ENCODE assay signal across 19 cellular contexts in genomic region chr7:91999631-92000571, GRCh38. TPM values are rescaled to one million over a fixed set of nuclear protein-coding genes. Genes with fewer than 3 reads are reported as not detected.
DNase-seq lines count a peak whose midpoint lies in the region; ATAC-seq, FAIRE-seq and TF ChIP-seq lines count a peak whose summit lies in the region.
"Had no signal": no experiment of that assay in that cellular context is flagged by ENCODE, and none has a peak within 500 bp of the region (broad histone marks: within the 10 kb centered on the region; RNA-seq: fewer than 3 reads in every experiment).

No MANE protein-coding gene starts in this region.

- SMC1A ChIA-PET in GM12878 (lab: Charles Lee; ENCODE audit: uncharacterized antibody, unreplicated experiment), result interaction anchor here (1.5 kb wide), 1 partner anchor 13 kb away, joined by 4 read pairs; no protein-coding TSS in a partner anchor

- H3K27ac ChIP-seq in cardiac muscle cell, result peak overlapping the region; percentile 82
- H3K27ac ChIP-seq in right atrium auricular region, result peak overlapping the region in 1 of 2 donors; percentile 58
- H3K27ac ChIP-seq in GM12878 (ENCODE audit: control insufficient read depth, insufficient read depth), result no peak overlapping the region
- H3K27ac ChIP-seq in heart left ventricle, result peak overlapping the region in 11 of 12 donors; percentile 17 to 69 (median 44)
- H3K27ac ChIP-seq: GM23248 had no signal

- WGBS in GM12878 (ENCODE audit: insufficient coverage, insufficient replicate concordance, low lambda C conversion rate, missing lambda C conversion rate), result 98% methylated on average over 2 of the region's 2 CpGs
- WGBS in heart left ventricle, 4 donors, result 44 to 58% (median 53%) methylated on average over 2 of the region's 2 CpGs

- intact Hi-C loops in GM12878 (cut with micrococcal nuclease; ENCODE audit: unreplicated experiment), result no loop called here
- intact Hi-C loops in heart left ventricle (cut with DNase I), result loop anchor here in 1 of 10 donors (10.0 kb wide), 1 partner anchor 65 kb away; no protein-coding TSS in a partner anchor
- intact Hi-C loops in left ventricle myocardium superior (cut with micrococcal nuclease), result no loop called here

- POLR2A ChIA-PET in GM12878 (lab: Charles Lee), result interaction anchor here (0.6 kb wide), 1 partner anchor 24 kb away, joined by 3 read pairs; no protein-coding TSS in a partner anchor

- no peaks in the 10 kb centered on the region for H4K20me1 ChIP-seq in GM12878 (ENCODE audit: control insufficient read depth, insufficient read depth)

- no peak for FAIRE-seq in GM12878 (lab: Jason Lieb, UNC)
- FAIRE-seq: GM12892, H1 had no signal

- no peak overlapping the region for H3K4me2 ChIP-seq in GM12878 (ENCODE audit: control insufficient read depth, insufficient read depth)

- no peak overlapping the region for H3K9ac ChIP-seq in GM12878 (ENCODE audit: control insufficient read depth, insufficient read depth, low read length)
- H3K9ac ChIP-seq: GM23248 had no signal

- H3K9me3 ChIP-seq in cardiac muscle cell (ENCODE audit: low read depth), result no peaks in the 10 kb centered on the region
- H3K9me3 ChIP-seq in right atrium auricular region, result no peaks in the 10 kb centered on the region
- H3K9me3 ChIP-seq in GM12878 (replicated peaks; ENCODE audit: control insufficient read depth, insufficient read depth, low read length), result no peaks in the 10 kb centered on the region; the same call in 2 of the 3 replicates
- peaks cover 0 to 7% (median 0%) of the 10 kb centered on the region in 12 donors for H3K9me3 ChIP-seq in heart left ventricle

- ATAC-seq in GM12878, result no peak
- ATAC-seq in heart left ventricle, result peak; percentile 77 to 89 (median 78)
- peak; percentile 90 for ATAC-seq in left ventricle myocardium superior
- no peak for ATAC-seq in GM21619 (IDR thresholded peaks at IDR 0.05; ENCODE audit: unreplicated experiment)

- H3K79me2 ChIP-seq in GM12878 (ENCODE audit: control insufficient read depth, insufficient read depth, low read length), result no peaks in the 10 kb centered on the region

- TF ChIP-seq POLR2A in GM12878 (IDR thresholded peaks at IDR 0.05; ENCODE audit: low read depth, low read length) (no peak), heart left ventricle (IDR thresholded peaks at IDR 0.05) (no peak)

- RAD21 ChIA-PET in GM12878 (lab: Charles Lee; ENCODE audit: unreplicated experiment), result interaction anchor here (0.6 kb wide), 1 partner anchor 28 kb away, joined by 3 read pairs; no protein-coding TSS in a partner anchor

- in situ Hi-C loops in GM12878 (cut with MboI), result no loop called here

- H3K27me3 ChIP-seq in cardiac muscle cell (no peaks in the 10 kb centered on the region), right atrium auricular region (no peaks in the 10 kb centered on the region), GM12878 (replicated peaks in 1 of 2; ENCODE audit: control insufficient read depth in 2 of 2, insufficient read depth in 2 of 2, low read length in 1 of 2) (no peaks in the 10 kb centered on the region), heart left ventricle (no peaks in the 10 kb centered on the region)

- TF ChIP-seq RAD21 in GM12878 (IDR thresholded peaks at IDR 0.05; ENCODE audit: insufficient read depth, low read depth, low read length), result no peak

- H3K4me3 ChIP-seq in cardiac muscle cell (no peak overlapping the region), right atrium auricular region (no peak overlapping the region), GM12878 (no peak overlapping the region), heart left ventricle (no peak overlapping the region)
- H3K4me3 ChIP-seq: GM23248 had no signal

- BruUV-seq in GM12878 (replicated peaks; lab: Mats Ljungman, UMichigan), result no TSS peak

- H2AFZ ChIP-seq in GM12878 (ENCODE audit: control insufficient read depth, low read depth, low read length), result no peak overlapping the region
- H2AFZ ChIP-seq: GM23248 had no signal

- no peak for TF ChIP-seq CTCF in cardiac muscle cell (IDR thresholded peaks at IDR 0.05; ENCODE audit: low read depth, low read length)
- TF ChIP-seq CTCF in right atrium auricular region (IDR thresholded peaks at IDR 0.05), result no peak
- TF ChIP-seq CTCF in GM12878 (IDR thresholded peaks at IDR 0.05 in 2 of 3, conservative IDR thresholded peaks at IDR 0.05 in 1 of 3; ENCODE audit: control insufficient read depth in 2 of 3, extremely low read depth in 1 of 3, insufficient read depth in 1 of 3, low read depth in 3 of 3, low read length in 3 of 3), result no peak
- TF ChIP-seq CTCF in heart left ventricle (IDR thresholded peaks at IDR 0.05), result no peak

- H3K36me3 ChIP-seq in cardiac muscle cell (peaks cover 35% of the 10 kb centered on the region), right atrium auricular region (peaks cover 21% of the 10 kb centered on the region), GM12878 (ENCODE audit: control insufficient read depth in 2 of 2, insufficient read depth in 2 of 2, low read length in 1 of 2) (peaks cover 2 to 12% of the 10 kb centered on the region in 2 experiments; a peak in 3 of 4 replicates), heart left ventricle (peaks cover 0 to 76% (median 42%) of the 10 kb centered on the region in 9 donors)

- CTCF ChIA-PET in GM12878 (lab: Yijun Ruan, JAX), result interaction anchor here (1.1 to 1.3 kb wide), 2 partner anchors 12 to 18 kb away, joined by 3 read pairs; no protein-coding TSS in a partner anchor

- peak in 1 of 2 donors; percentile 13 for DNase-seq in cardiac muscle cell (ENCODE audit: low read depth in 1 of 2, low spot score in 1 of 2)
- no peak for DNase-seq in right atrium auricular region (ENCODE audit: low spot score)
- DNase-seq in GM12878 (ENCODE audit: low read depth, low spot score), result no peak
- DNase-seq in heart left ventricle, result no peak
- DNase-seq in left ventricle myocardium superior, result no peak
- no peak for DNase-seq in occipital lobe (lab: John Stamatoyannopoulos, UW)
- DNase-seq: C1 segment of cervical spinal cord; Calu3; CD4-positive, alpha-beta memory T cell; COR-L47; DMS53; DMS79 treated with DMSO at 0.1 percent for 48 hours; GF-D8; GM23248; H7; HCEC 1CT had no signal

- H3K4me1 ChIP-seq in cardiac muscle cell (ENCODE audit: low read depth), result peaks cover 17% of the 10 kb centered on the region
- H3K4me1 ChIP-seq in right atrium auricular region, result no peaks in the 10 kb centered on the region
- H3K4me1 ChIP-seq in GM12878 (ENCODE audit: control insufficient read depth, insufficient read depth, low read length), result peaks cover 9% of the 10 kb centered on the region
- peaks cover 0 to 15% (median 0%) of the 10 kb centered on the region in 12 donors for H3K4me1 ChIP-seq in heart left ventricle

- TF ChIP-seq EP300 in GM12878 (IDR thresholded peaks at IDR 0.05; ENCODE audit: borderline replicate concordance in 1 of 2, control insufficient read depth in 1 of 2, low read depth in 2 of 2, low read length in 2 of 2), result no peak

TF ChIP-seq in GM12878, 131 proteins besides CTCF, POLR2A, EP300 and RAD21 (continues in another document):
- TF ChIP-seq TBL1XR1 (IDR thresholded peaks at IDR 0.05; ENCODE audit: low read depth, low read length), result no peak
- TF ChIP-seq ZNF24 (IDR thresholded peaks at IDR 0.05), result peak; percentile 53; the same call in 1 of the 2 replicates
- no peak for TF ChIP-seq SUZ12 (IDR thresholded peaks at IDR 0.05; ENCODE audit: unreplicated experiment)
- no peak for TF ChIP-seq ATF2 (IDR thresholded peaks at IDR 0.05; ENCODE audit: low read length)
- no peak for TF ChIP-seq SIX5 (IDR thresholded peaks at IDR 0.05; ENCODE audit: low read depth, low read length, severe bottlenecking)
- no peak for TF ChIP-seq FOS (IDR thresholded peaks at IDR 0.05; ENCODE audit: borderline replicate concordance, extremely low read depth, insufficient read length)

RNA-seq across cellular contexts. Expression of gene AKAP9, which starts 59.2 kb away (rescaled TPM):
- total RNA-seq in cardiac muscle cell (19.1 and 41.4 TPM in 2 replicates), right atrium auricular region (10 to 100 TPM; 28.5 to 41.8 TPM), GM12878 (2014; rRNA removed) (31.6 and 36.7 TPM in 2 replicates), GM12878 (2014; rRNA removed; fragmentation: Illumina TruSeq; extraction: Trizol) (62.8 TPM in 2 replicates), GM12878 (2021) (27.8 and 28.6 TPM in 2 replicates), heart left ventricle (10 to 100 TPM; 38.2 to 58.6 (median 51.8) TPM), left ventricle myocardium superior (55.2 TPM), occipital lobe (217 TPM)
- polyA plus RNA-seq in cardiac muscle cell (57.1 and 77.0 TPM in 2 replicates), GM12878 (2011; rRNA removed) (30.6 and 52.0 TPM in 2 replicates), GM12878 (2014; fragmentation: Illumina TruSeq; extraction: Trizol) (31.6 and 44.3 TPM in 2 replicates), GM12878 (2014; fragmentation: Nextera tagmentation; extraction: Ambion mirVana) (10 to 100 TPM; 21.1 to 42.8 TPM), GM12878 (2014; rRNA removed) (14.6 and 22.0 TPM in 2 replicates), GM12878 (2016; fragmentation: Nextera tagmentation; extraction: Ambion mirVana) (10 to 100 TPM; 41.3 to 46.8 TPM), heart left ventricle (10 to 100 TPM; 13.2 to 22.3 TPM)
- total RNA-seq in GM12878 (2013; cell fraction: nucleolus; rRNA removed), result 258 and 262 TPM in 2 replicates
- 16.7 TPM for polyA plus RNA-seq in GM12878 (2011; ENCODE audit: low read depth)
- 7.9 and 8.1 TPM in 2 replicates for polyA plus RNA-seq in GM12878 (2011; cell fraction: cytosol; rRNA removed)
- 33.4 and 37.0 TPM in 2 replicates for polyA plus RNA-seq in GM12878 (2011; cell fraction: nucleus; rRNA removed)
- 26.2 and 26.6 TPM in 2 replicates for polyA plus RNA-seq in GM12878 (2012)
- 21.4 and 35.3 TPM in 2 replicates for polyA minus RNA-seq in GM12878 (2011; rRNA and poly(A)+ RNA removed)
- polyA minus RNA-seq in GM12878 (2011; cell fraction: cytosol; rRNA and poly(A)+ RNA removed), result 13.9 and 17.5 TPM in 2 replicates
- polyA minus RNA-seq in GM12878 (2011; cell fraction: nucleus; rRNA and poly(A)+ RNA removed), result 44.7 and 70.8 TPM in 2 replicates

Comparison
In these comparisons a context has a peak if more than half of its experiments do, and no peak if none do; other contexts are left out.
1. ATAC-seq: peak in heart left ventricle (4 of 4) and left ventricle myocardium superior (single experiment); none in GM12878 (single experiment) and GM21619 (single experiment).